20 cellular contexts compared by ENCODE assay signal in genomic region chr2:45898819-45899218, GRCh38.
DNase-seq lines count a peak whose midpoint lies in the region; ATAC-seq and TF ChIP-seq lines count a peak whose summit lies in the region.
"Had no signal": no experiment of that assay in that cellular context is flagged by ENCODE, and none has a peak within 500 bp of the region (broad histone marks: within the 10 kb centered on the region; RNA-seq: fewer than 3 reads in every experiment).

No MANE protein-coding gene starts in this region.

- DNase-seq in NCI-H82 (lab: John Stamatoyannopoulos, UW), result peak; percentile 58
- DNase-seq in NCI-H82 treated with DMSO at 0.1 percent for 48 hours (lab: John Stamatoyannopoulos, UW; ENCODE audit: unreplicated experiment), result no peak
- peak; percentile 7 for DNase-seq in adipocyte (ENCODE audit: low read depth)
- DNase-seq in heart right ventricle, result peak in 1 of 2 donors; percentile 81
- DNase-seq in cortex of kidney (lab: John Stamatoyannopoulos, UW), result no peak
- DNase-seq in activated naive CD4-positive, alpha-beta T cell treated with Interleukin-2 at 50 U/mL for 16 hours, result no peak
- DNase-seq: activated B cell treated with CpG ODN at 0.5 μM for 24 hours; activated T-cell treated with anti-CD3 and anti-CD28 coated beads, Interleukin-2, amount 50 U/mL, for 72 hours; gastrocnemius medialis; H7; left colon; NCI-H1694 treated with DMSO at 0.1 percent for 48 hours; OCI-M1; stimulated activated CD4-positive, alpha-beta T cell treated with anti-CD3 and anti-CD28 coated beads, Interleukin-4, amount 100 ng/mL, for 4 hours had no signal

- H3K9me3 ChIP-seq in adipocyte (ENCODE audit: control insufficient read depth, low read length), result no peaks in the 10 kb centered on the region
- no peaks in the 10 kb centered on the region for H3K9me3 ChIP-seq in heart right ventricle
- H3K9me3 ChIP-seq: gastrocnemius medialis, SJSA1 had no signal

- peaks cover 6% of the 10 kb centered on the region for H3K36me3 Mint-ChIP-seq in stimulated activated memory B cell treated with anti-CD40 and anti-IgM and Interleukin-4, amounts not matched to agents 10 μg/mL and 1 μg/mL and 100 μg/mL, for 72 hours
- H3K36me3 Mint-ChIP-seq: activated naive CD8-positive, alpha-beta T cell had no signal

- 42 to 55% methylated on average over 3 of the region's 3 CpGs for WGBS in heart right ventricle, 2 donors

- H3K27ac Mint-ChIP-seq in stimulated activated memory B cell treated with anti-CD40 and anti-IgM and Interleukin-4, amounts not matched to agents 10 μg/mL and 1 μg/mL and 100 μg/mL, for 72 hours, result peak overlapping the region; percentile 59
- H3K27ac Mint-ChIP-seq: activated B cell treated with CpG ODN at 0.5 μM for 24 hours; activated naive CD8-positive, alpha-beta T cell; progenitor cell of endocrine pancreas had no signal

- H3K4me1 ChIP-seq in adipocyte (ENCODE audit: control insufficient read depth, insufficient read depth, low read length), result peaks cover 57% of the 10 kb centered on the region
- H3K4me1 ChIP-seq in heart right ventricle, result peaks cover 0 to 63% (median 21%) of the 10 kb centered on the region in 9 donors

- H3K27me3 Mint-ChIP-seq in stimulated activated memory B cell treated with anti-CD40 and anti-IgM and Interleukin-4, amounts not matched to agents 10 μg/mL and 1 μg/mL and 100 μg/mL, for 72 hours, result no peaks in the 10 kb centered on the region
- H3K27me3 Mint-ChIP-seq: activated B cell treated with CpG ODN at 0.5 μM for 24 hours; activated naive CD8-positive, alpha-beta T cell had no signal

- peak; percentile 45 to 85 (median 73) for ATAC-seq in heart right ventricle
- ATAC-seq in stimulated activated memory B cell treated with anti-CD40 and anti-IgM and Interleukin-4, amounts not matched to agents 10 μg/mL and 1 μg/mL and 100 μg/mL, for 72 hours, result no peak
- no peak for ATAC-seq in HG03378 (IDR thresholded peaks at IDR 0.05; ENCODE audit: unreplicated experiment)
- ATAC-seq: left colon had no signal

- H3K4me3 ChIP-seq in adipocyte (ENCODE audit: low read length) (no peak overlapping the region), heart right ventricle (no peak overlapping the region)
- H3K4me3 ChIP-seq: gastrocnemius medialis, SJSA1 had no signal

- H3K9me3 Mint-ChIP-seq in stimulated activated memory B cell treated with anti-CD40 and anti-IgM and Interleukin-4, amounts not matched to agents 10 μg/mL and 1 μg/mL and 100 μg/mL, for 72 hours, result no peaks in the 10 kb centered on the region
- H3K9me3 Mint-ChIP-seq: activated B cell treated with CpG ODN at 0.5 μM for 24 hours; activated T-cell treated with anti-CD3 and anti-CD28 coated beads, Interleukin-2, amount 50 U/mL, for 72 hours; neural crest cell had no signal

- H3K36me3 ChIP-seq in adipocyte (ENCODE audit: control insufficient read depth, insufficient read depth, low read length, severe bottlenecking), result no peaks in the 10 kb centered on the region
- H3K36me3 ChIP-seq in heart right ventricle, result no peaks in the 10 kb centered on the region
- H3K36me3 ChIP-seq: gastrocnemius medialis, SJSA1 had no signal

- TF ChIP-seq CTCF in heart right ventricle (IDR thresholded peaks at IDR 0.05), result no peak

- no peak overlapping the region for H3K9ac ChIP-seq in adipocyte (ENCODE audit: low read length)

- H3K4me3 Mint-ChIP-seq in stimulated activated memory B cell treated with anti-CD40 and anti-IgM and Interleukin-4, amounts not matched to agents 10 μg/mL and 1 μg/mL and 100 μg/mL, for 72 hours, result no peak overlapping the region
- H3K4me3 Mint-ChIP-seq: activated B cell treated with CpG ODN at 0.5 μM for 24 hours; activated naive CD8-positive, alpha-beta T cell; activated T-cell treated with anti-CD3 and anti-CD28 coated beads, Interleukin-2, amount 50 U/mL, for 72 hours; neural crest cell had no signal

- peak overlapping the region in 4 of 10 donors; percentile 1 to 32 (median 16) for H3K27ac ChIP-seq in heart right ventricle
- H3K27ac ChIP-seq: gastrocnemius medialis, SJSA1 had no signal

- intact Hi-C loops in heart right ventricle (cut with DNase I), result no loop called here

- H3K27me3 ChIP-seq in adipocyte (replicated peaks; ENCODE audit: control insufficient read depth, insufficient read depth, low read length) (no peaks in the 10 kb centered on the region), heart right ventricle (no peaks in the 10 kb centered on the region)
- H3K27me3 ChIP-seq: gastrocnemius medialis, SJSA1 had no signal

- peaks cover 38% of the 10 kb centered on the region for H3K4me1 Mint-ChIP-seq in stimulated activated memory B cell treated with anti-CD40 and anti-IgM and Interleukin-4, amounts not matched to agents 10 μg/mL and 1 μg/mL and 100 μg/mL, for 72 hours

Comparison
In these comparisons a context has a peak if more than half of its experiments do, and no peak if none do; other contexts are left out.
1. DNase-seq: peak in NCI-H82 (single experiment) and adipocyte (single experiment); none in NCI-H82 treated with DMSO at 0.1 percent for 48 hours (single experiment), cortex of kidney (single experiment) and activated naive CD4-positive, alpha-beta T cell treated with Interleukin-2 at 50 U/mL for 16 hours (single experiment).
2. ATAC-seq: peak in heart right ventricle (8 of 8); none in stimulated activated memory B cell treated with anti-CD40 and anti-IgM and Interleukin-4, amounts not matched to agents 10 μg/mL and 1 μg/mL and 100 μg/mL, for 72 hours (single experiment) and HG03378 (single experiment).